Comparison of ENCODE assay signal across 17 cellular contexts in genomic region chr9:16501726-16502125, GRCh38.
DNase-seq lines count a peak whose midpoint lies in the region; TF ChIP-seq lines count a peak whose summit lies in the region.
"Had no signal": no experiment of that assay in that cellular context is flagged by ENCODE, and none has a peak within 500 bp of the region (broad histone marks: within the 10 kb centered on the region; RNA-seq: fewer than 3 reads in every experiment).

No MANE protein-coding gene starts in this region.

- no peak overlapping the region for H4K91ac ChIP-seq in mesenchymal stem cell (ENCODE audit: low read length)

- no peak overlapping the region for H3K23ac ChIP-seq in mesenchymal stem cell (ENCODE audit: low read length in 2 of 2)

- no peak overlapping the region for H3K14ac ChIP-seq in mesenchymal stem cell (ENCODE audit: low read length in 2 of 2)

- WGBS in mesenchymal stem cell = 90% methylated on average over 2 of the region's 2 CpGs

- no peak overlapping the region for H2BK5ac ChIP-seq in mesenchymal stem cell (ENCODE audit: low read depth, low read length, poor library complexity, severe bottlenecking)

- in situ Hi-C loops in brain microvascular endothelial cell (cut with HindIII; ENCODE audit: low pct_ligation_motif_present, low sequenced_read_pairs) = no loop called here

- H3K9me3 ChIP-seq in mesenchymal stem cell (ENCODE audit: control insufficient read depth, low read length) (no peaks in the 10 kb centered on the region), BE2C (no peaks in the 10 kb centered on the region; the same call in 1 of the 2 replicates)
- H3K9me3 ChIP-seq in effector memory CD4-positive, alpha-beta T cell (ENCODE audit: control insufficient read depth, low read length) = no peaks in the 10 kb centered on the region

- H3K4me1 ChIP-seq in mesenchymal stem cell (ENCODE audit: control insufficient read depth, insufficient read depth, low read depth, low read length) = peaks cover 4% of the 10 kb centered on the region
- H3K4me1 ChIP-seq in BE2C = no peaks in the 10 kb centered on the region
- H3K4me1 ChIP-seq in effector memory CD4-positive, alpha-beta T cell (ENCODE audit: control insufficient read depth, insufficient read depth, low read length, poor library complexity, severe bottlenecking) = no peaks in the 10 kb centered on the region

- peak overlapping the region in 1 of 2 experiments; percentile 28 for H3K4ac ChIP-seq in mesenchymal stem cell (ENCODE audit: low read depth in 1 of 2, low read length in 2 of 2)

- H2BK120ac ChIP-seq in mesenchymal stem cell (ENCODE audit: low read depth, low read length) = no peak overlapping the region

- H3K4me3 ChIP-seq in brain microvascular endothelial cell (ENCODE audit: low read depth, low read length) (no peak overlapping the region), mesenchymal stem cell (ENCODE audit: insufficient read depth in 1 of 2, low read depth in 1 of 2, low read length in 2 of 2) (no peak overlapping the region), BE2C (ENCODE audit: low read depth, low read length) (no peak overlapping the region)
- no peak overlapping the region for H3K4me3 ChIP-seq in effector memory CD4-positive, alpha-beta T cell (ENCODE audit: insufficient read depth, low read depth, low read length, poor library complexity, severe bottlenecking)
- H3K4me3 ChIP-seq: SK-N-MC had no signal

- no peak overlapping the region for H3K4me2 ChIP-seq in mesenchymal stem cell (ENCODE audit: low read length, poor library complexity, severe bottlenecking)
- H3K4me2 ChIP-seq: KMS-11 had no signal

- H3K18ac ChIP-seq in mesenchymal stem cell (ENCODE audit: low read depth in 1 of 2, low read length in 2 of 2) = peak overlapping the region; percentile 12 to 75

- H3K27me3 ChIP-seq in brain microvascular endothelial cell (replicated peaks) (no peaks in the 10 kb centered on the region), mesenchymal stem cell (ENCODE audit: control insufficient read depth in 1 of 2, insufficient read depth in 1 of 2, low read length in 2 of 2) (no peaks in the 10 kb centered on the region), BE2C (no peaks in the 10 kb centered on the region)
- no peaks in the 10 kb centered on the region for H3K27me3 ChIP-seq in effector memory CD4-positive, alpha-beta T cell (replicated peaks; ENCODE audit: control insufficient read depth, insufficient read depth, low read length, poor library complexity, severe bottlenecking)

- H2BK12ac ChIP-seq in mesenchymal stem cell (ENCODE audit: low read length in 2 of 2) = peak overlapping the region in 1 of 2 experiments; percentile 89

- DNase-seq in EH (ENCODE audit: low read depth) (peak; percentile 30), NCI-H226 (peak; percentile 37), brain microvascular endothelial cell (no peak), mesenchymal stem cell (no peak), NCI-H1694 treated with DMSO at 0.1 percent for 48 hours (lab: John Stamatoyannopoulos, UW) (no peak), BE2C (no peak), Ammon's horn (ENCODE audit: low spot score) (no peak)
- DNase-seq in effector memory CD4-positive, alpha-beta T cell = no peak
- DNase-seq: NCI-H1436, NCI-H2029, NCI-H2171, NCI-H446 treated with DMSO at 0.1 percent for 48 hours, NCI-H69, SHP77 had no signal

- H3K36me3 ChIP-seq in brain microvascular endothelial cell (replicated peaks) = no peaks in the 10 kb centered on the region
- H3K36me3 ChIP-seq in mesenchymal stem cell (ENCODE audit: control insufficient read depth in 1 of 2, insufficient read depth in 2 of 2, low read depth in 1 of 2, low read length in 2 of 2) = peaks cover 0 to 10% of the 10 kb centered on the region in 2 experiments
- H3K36me3 ChIP-seq in BE2C = no peaks in the 10 kb centered on the region
- H3K36me3 ChIP-seq in effector memory CD4-positive, alpha-beta T cell (ENCODE audit: control insufficient read depth, insufficient read depth, low read length) = no peaks in the 10 kb centered on the region

- no peak overlapping the region for H2AFZ ChIP-seq in mesenchymal stem cell (ENCODE audit: low read depth, low read length)

- no peak overlapping the region for H3K9ac ChIP-seq in mesenchymal stem cell (ENCODE audit: low read length)
- H3K9ac ChIP-seq: KMS-11 had no signal

- no peak overlapping the region for H4K8ac ChIP-seq in mesenchymal stem cell (ENCODE audit: low read length)

- TF ChIP-seq CTCF in brain microvascular endothelial cell (IDR thresholded peaks at IDR 0.05; ENCODE audit: low read depth, low read length, missing control alignments) (no peak), BE2C (IDR thresholded peaks at IDR 0.05; ENCODE audit: low read depth, low read length) (no peak)

- H2BK15ac ChIP-seq in mesenchymal stem cell (ENCODE audit: low read depth, poor library complexity, severe bottlenecking) = no peak overlapping the region

- H3K27ac ChIP-seq in brain microvascular endothelial cell (peak overlapping the region; percentile 13), mesenchymal stem cell (ENCODE audit: low read length, poor library complexity, severe bottlenecking) (peak overlapping the region; percentile 45)
- H3K27ac ChIP-seq in effector memory CD4-positive, alpha-beta T cell (ENCODE audit: insufficient read depth, low read length, poor library complexity, severe bottlenecking) = no peak overlapping the region
- H3K27ac ChIP-seq: C4-2B, KMS-11, SK-N-MC had no signal

- H2AK5ac ChIP-seq in mesenchymal stem cell (ENCODE audit: low read length, severe bottlenecking) = no peak overlapping the region

- H3K79me1 ChIP-seq in mesenchymal stem cell (replicated peaks; ENCODE audit: low read length, poor library complexity, severe bottlenecking) = peaks cover 19% of the 10 kb centered on the region

Comparison
In these comparisons a context has a peak if more than half of its experiments do, and no peak if none do; other contexts are left out.
1. DNase-seq: peak in EH (single experiment) and NCI-H226 (single experiment); none in brain microvascular endothelial cell (single experiment), mesenchymal stem cell (single experiment), NCI-H1694 treated with DMSO at 0.1 percent for 48 hours (single experiment), BE2C (single experiment), effector memory CD4-positive, alpha-beta T cell (0 of 3) and Ammon's horn (single experiment).